Comparison of ENCODE assay signal across 8 cellular contexts in genomic region chr9:127930298-127931091, GRCh38. TPM values are rescaled to one million over a fixed set of nuclear protein-coding genes. Genes with fewer than 3 reads are reported as not detected.
DNase-seq lines count a peak whose midpoint lies in the region; ATAC-seq, FAIRE-seq and TF ChIP-seq lines count a peak whose summit lies in the region.

Gene PIP5KL1, minus strand, starts transcription at chr9:127930777. Its CDS starts 25 bp downstream, at chr9:127930752.

- no peaks in the 10 kb centered on the region for H3K27me3 ChIP-seq in right cardiac atrium (ENCODE audit: control insufficient read depth, insufficient read depth)

- peak within 1 kb of the TSS; percentile 56 for H3K27ac Mint-ChIP-seq in T-helper 1 cell treated with Interleukin-12 subunit alpha and Interleukin-12 subunit beta and Interleukin-4 antibody, amounts not matched to agents 30 μg/mL and 1 μg/mL, for 36 hours
- H3K27ac Mint-ChIP-seq in progenitor cell of endocrine pancreas = peak within 1 kb of the TSS; percentile 82

- peaks cover 25% of the 10 kb centered on the region for H3K4me1 Mint-ChIP-seq in T-helper 1 cell treated with Interleukin-12 subunit alpha and Interleukin-12 subunit beta and Interleukin-4 antibody, amounts not matched to agents 30 μg/mL and 1 μg/mL, for 36 hours (ENCODE audit: low read depth)
- H3K4me1 Mint-ChIP-seq in progenitor cell of endocrine pancreas (ENCODE audit: low read depth) = peaks cover 5% of the 10 kb centered on the region

- under 1% methylated on average over 68 of the region's 68 CpGs for WGBS in right cardiac atrium

- H3K27ac ChIP-seq in right cardiac atrium (ENCODE audit: low read length) = no peak within 1 kb of the TSS

- no peaks in the 10 kb centered on the region for H3K9me3 Mint-ChIP-seq in T-helper 1 cell treated with Interleukin-12 subunit alpha and Interleukin-12 subunit beta and Interleukin-4 antibody, amounts not matched to agents 30 μg/mL and 1 μg/mL, for 36 hours
- no peaks in the 10 kb centered on the region for H3K9me3 Mint-ChIP-seq in progenitor cell of endocrine pancreas (ENCODE audit: low read depth)

- H3K9me3 ChIP-seq in right cardiac atrium (ENCODE audit: control insufficient read depth, low read length) = no peaks in the 10 kb centered on the region

- no peak for FAIRE-seq in H54 (lab: Jason Lieb, UNC)

- TF ChIP-seq POLR2A in H54 (IDR thresholded peaks at IDR 0.05; ENCODE audit: low read depth, low read length) = 0 out of 2 replicates have a peak, but pooled peaks have one; percentile 7

- peaks cover 10% of the 10 kb centered on the region for H3K36me3 Mint-ChIP-seq in T-helper 1 cell treated with Interleukin-12 subunit alpha and Interleukin-12 subunit beta and Interleukin-4 antibody, amounts not matched to agents 30 μg/mL and 1 μg/mL, for 36 hours (ENCODE audit: low read depth)
- H3K36me3 Mint-ChIP-seq in progenitor cell of endocrine pancreas (ENCODE audit: insufficient read depth) = peaks cover 2% of the 10 kb centered on the region

- intact Hi-C loops in right cardiac atrium (cut with DNase I) = no loop called here

- peak within 1 kb of the TSS; percentile 78 for H3K4me3 Mint-ChIP-seq in T-helper 1 cell treated with Interleukin-12 subunit alpha and Interleukin-12 subunit beta and Interleukin-4 antibody, amounts not matched to agents 30 μg/mL and 1 μg/mL, for 36 hours
- peak within 1 kb of the TSS; percentile 65 for H3K4me3 Mint-ChIP-seq in progenitor cell of endocrine pancreas (ENCODE audit: low read depth)

- peak within 1 kb of the TSS; percentile 52; the same call in 1 of the 2 replicates for H3K4me3 ChIP-seq in GM08714 (ENCODE audit: low read length)
- peak within 1 kb of the TSS; percentile 63 for H3K4me3 ChIP-seq in astrocyte of the cerebellum (ENCODE audit: low read depth, low read length)
- peak within 1 kb of the TSS; percentile 52 for H3K4me3 ChIP-seq in right cardiac atrium (ENCODE audit: low read length)

- peak; percentile 87 to 90 for ATAC-seq in right cardiac atrium

- DNase-seq in H54 (ENCODE audit: insufficient read length, low spot score) = peak; percentile 98
- peak; percentile 87 for DNase-seq in M059J (ENCODE audit: low read depth)
- DNase-seq in astrocyte of the cerebellum (ENCODE audit: low read depth) = no peak
- peak; percentile 90 to 96 (median 93) for DNase-seq in right cardiac atrium
- DNase-seq in progenitor cell of endocrine pancreas (ENCODE audit: low spot score, unreplicated experiment) = peak; percentile 75
- no peak for DNase-seq in GF-D8 (lab: John Stamatoyannopoulos, UW)

- TF ChIP-seq CTCF in astrocyte of the cerebellum (IDR thresholded peaks at IDR 0.05; ENCODE audit: low read depth, low read length, missing control alignments) (peak; percentile 38), progenitor cell of endocrine pancreas (IDR thresholded peaks at IDR 0.05; ENCODE audit: unreplicated experiment) (peak; percentile 28)

- in situ Hi-C loops in astrocyte of the cerebellum (cut with HindIII; ENCODE audit: low sequenced_read_pairs) = loop anchor here (10.0 kb wide), 1 partner anchor 164 kb away; no protein-coding TSS in a partner anchor

- H3K27me3 Mint-ChIP-seq in T-helper 1 cell treated with Interleukin-12 subunit alpha and Interleukin-12 subunit beta and Interleukin-4 antibody, amounts not matched to agents 30 μg/mL and 1 μg/mL, for 36 hours (ENCODE audit: low read depth) = peaks cover 17% of the 10 kb centered on the region
- peaks cover 44% of the 10 kb centered on the region for H3K27me3 Mint-ChIP-seq in progenitor cell of endocrine pancreas

- H3K4me1 ChIP-seq in right cardiac atrium (ENCODE audit: control insufficient read depth, insufficient read depth, low read length) = peaks cover 6% of the 10 kb centered on the region

RNA-seq across cellular contexts. Expression of gene PIP5KL1, which starts in this region (rescaled TPM):
- total RNA-seq in M059J (2014; rRNA removed; shearing (Covaris generic)) = 1.6 TPM in 1 of 2 replicates, not detected in the other
- 1 to 10 TPM in 1 of 4 donors, under 1 TPM in 1, not detected in 2; 0.29 to 1.3 TPM for total RNA-seq in right cardiac atrium
- 0.29 TPM for polyA plus RNA-seq in right cardiac atrium
- total RNA-seq in progenitor cell of endocrine pancreas = 3.4 and 3.6 TPM in 2 replicates

Comparison
In these comparisons a context has a peak if more than half of its experiments do, and no peak if none do; other contexts are left out.
1. DNase-seq: peak in H54 (single experiment), M059J (single experiment), right cardiac atrium (3 of 3) and progenitor cell of endocrine pancreas (single experiment); none in astrocyte of the cerebellum (single experiment) and GF-D8 (single experiment).
2. Peak in every context shown above with its lines, with median percentiles within 50 percentile points of each other: H3K4me3 ChIP-seq.